ENCODE assay signal across 1 cellular context in the genomic region with DNA sequence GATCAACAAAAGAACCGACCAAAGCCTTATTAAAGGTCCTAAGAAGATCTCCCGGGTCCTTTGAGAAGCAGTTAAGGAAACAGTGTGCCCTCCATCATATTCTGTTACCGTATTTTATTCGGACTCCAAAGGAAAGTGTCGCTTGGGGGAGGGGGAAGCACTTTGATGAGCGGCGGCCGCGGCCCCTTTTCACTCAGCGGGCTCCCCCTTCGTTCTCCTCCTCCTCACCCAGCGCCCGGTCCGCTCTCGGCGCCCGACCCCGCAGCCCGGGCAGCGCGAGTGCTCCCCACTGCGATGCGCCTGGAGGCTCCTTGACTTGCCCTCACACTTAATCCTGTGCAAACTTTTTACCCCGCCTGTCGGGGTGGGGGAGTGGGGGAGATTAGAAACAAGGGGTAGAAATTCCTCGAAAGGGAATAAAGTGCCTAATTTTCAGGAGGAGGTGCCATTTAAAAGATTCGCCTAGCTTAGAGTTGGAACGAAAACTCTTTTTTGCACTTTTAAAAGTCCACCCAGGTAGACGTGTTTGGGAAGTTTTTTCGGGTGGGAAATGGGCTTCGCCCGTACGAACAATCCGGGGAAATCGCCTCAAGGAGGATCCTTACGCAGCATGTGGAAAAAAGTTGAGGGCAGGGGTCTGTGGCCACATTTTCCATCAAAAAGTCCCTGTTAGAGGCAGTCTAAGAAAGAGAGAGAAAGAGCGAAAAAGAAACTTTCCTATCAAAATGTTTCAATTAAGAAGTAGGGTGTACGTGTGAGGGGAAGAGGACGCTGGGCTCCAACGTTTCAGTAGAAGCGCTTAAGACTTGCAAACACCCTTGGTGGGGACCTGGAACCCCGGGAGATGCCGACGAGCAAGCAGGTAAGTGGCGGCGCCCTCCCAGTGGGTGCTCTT.
TF ChIP-seq lines count a peak whose summit lies in the region.

No MANE protein-coding gene starts in this region.

TF ChIP-seq in GM12878, 131 proteins besides CTCF, POLR2A, EP300 and RAD21 (continued from another document):
- TF ChIP-seq E4F1 (IDR thresholded peaks at IDR 0.05; ENCODE audit: borderline replicate concordance, partially characterized antibody) (no peak), WRNIP1 (IDR thresholded peaks at IDR 0.05; ENCODE audit: borderline replicate concordance, low read depth, low read length) (no peak), SPI1 (IDR thresholded peaks at IDR 0.05; ENCODE audit: borderline replicate concordance, insufficient read depth, low read depth, low read length) (no peak), NR2F1 (conservative IDR thresholded peaks at IDR 0.05) (no peak)
TF ChIP-seq in GM12878: peak in this region for 1.
